In the genomic region with DNA sequence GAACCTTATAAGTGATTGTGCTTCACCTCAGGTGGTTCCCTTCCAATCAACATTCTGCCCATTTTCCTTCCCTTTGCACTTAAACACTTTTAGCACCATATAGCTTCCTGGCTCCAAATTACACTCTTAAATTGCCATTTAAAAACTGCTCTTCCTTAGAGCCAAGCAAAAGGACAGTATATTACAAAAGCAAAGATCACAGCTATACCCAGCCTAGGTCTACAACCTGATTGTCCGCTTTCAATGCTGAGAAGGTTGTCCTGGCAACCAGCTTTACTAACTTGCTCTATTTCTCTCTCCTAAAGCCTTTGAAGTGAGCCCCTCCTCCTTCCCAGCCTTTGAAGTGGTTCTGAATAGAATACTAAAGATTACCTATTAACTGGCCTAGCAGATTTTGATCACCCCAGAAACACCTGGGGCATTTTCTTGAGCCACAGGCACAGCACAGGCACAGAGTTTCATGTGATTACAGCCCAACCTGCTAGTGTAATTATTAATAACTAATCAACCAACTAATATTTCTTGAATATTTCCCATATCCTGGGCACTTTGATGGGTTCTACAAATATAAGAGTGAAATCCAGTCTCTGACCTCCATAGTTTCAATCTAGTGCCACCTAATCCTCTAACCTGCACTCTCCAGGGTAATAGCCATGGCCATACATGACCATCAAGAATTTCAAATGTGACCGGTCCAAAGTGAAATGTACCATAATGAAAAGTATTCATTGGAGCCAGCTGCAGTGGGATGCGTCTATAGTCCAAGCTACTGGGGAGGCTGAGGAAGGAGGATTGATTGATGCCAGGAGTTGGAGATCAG, we compare ENCODE assay signal across 1 cellular context.
TF ChIP-seq lines count a peak whose summit lies in the region.

No MANE protein-coding gene starts in this region.

TF ChIP-seq in HepG2, 621 proteins besides CTCF, POLR2A, EP300 and RAD21 (continued from another document and continues in another):
- TF ChIP-seq, protein P1, sequence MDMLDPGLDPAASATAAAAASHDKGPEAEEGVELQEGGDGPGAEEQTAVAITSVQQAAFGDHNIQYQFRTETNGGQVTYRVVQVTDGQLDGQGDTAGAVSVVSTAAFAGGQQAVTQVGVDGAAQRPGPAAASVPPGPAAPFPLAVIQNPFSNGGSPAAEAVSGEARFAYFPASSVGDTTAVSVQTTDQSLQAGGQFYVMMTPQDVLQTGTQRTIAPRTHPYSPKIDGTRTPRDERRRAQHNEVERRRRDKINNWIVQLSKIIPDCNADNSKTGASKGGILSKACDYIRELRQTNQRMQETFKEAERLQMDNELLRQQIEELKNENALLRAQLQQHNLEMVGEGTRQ (IDR thresholded peaks at IDR 0.05; ENCODE audit: low read depth, low read length) = no peak
- TF ChIP-seq, protein P1 (CRISPR knock-in tag; IDR thresholded peaks at IDR 0.05; ENCODE audit: borderline replicate concordance) = no peak
- TF ChIP-seq TBP (CRISPR knock-in tag; IDR thresholded peaks at IDR 0.05) (no peak), KDM4B (CRISPR knock-in tag; IDR thresholded peaks at IDR 0.05) (no peak; the same call in 1 of the 2 replicates), LCORL (IDR thresholded peaks at IDR 0.05) (no peak), LCORL (CRISPR knock-in tag; IDR thresholded peaks at IDR 0.05) (peak; percentile 74), ZNF282 (IDR thresholded peaks at IDR 0.05; ENCODE audit: partially characterized antibody) (no peak), ZNF816 (CRISPR knock-in tag; IDR thresholded peaks at IDR 0.05; ENCODE audit: borderline replicate concordance) (no peak), ZNF350 (CRISPR knock-in tag; IDR thresholded peaks at IDR 0.05; ENCODE audit: borderline replicate concordance, low read depth) (no peak), HCFC1 (IDR thresholded peaks at IDR 0.05; ENCODE audit: low read depth, low read length) (no peak), ZNF775 (CRISPR knock-in tag; IDR thresholded peaks at IDR 0.05; ENCODE audit: borderline replicate concordance) (no peak), STAG1 (CRISPR knock-in tag; IDR thresholded peaks at IDR 0.05) (peak; percentile 26), ZNF746 (CRISPR knock-in tag; IDR thresholded peaks at IDR 0.05) (no peak), ASH2L (IDR thresholded peaks at IDR 0.05; ENCODE audit: insufficient read length, low read depth, low read length) (peak; percentile 95), MED1 (CRISPR knock-in tag; IDR thresholded peaks at IDR 0.05) (peak; percentile 94), MTF2 (CRISPR knock-in tag; IDR thresholded peaks at IDR 0.05; ENCODE audit: borderline replicate concordance) (no peak), FOSL1 (CRISPR knock-in tag; IDR thresholded peaks at IDR 0.05; ENCODE audit: borderline replicate concordance) (no peak), PAF1 (CRISPR knock-in tag; IDR thresholded peaks at IDR 0.05) (no peak), ZNF644 (CRISPR knock-in tag; IDR thresholded peaks at IDR 0.05; ENCODE audit: low read depth) (no peak), SP2 (CRISPR knock-in tag; IDR thresholded peaks at IDR 0.05) (no peak), HHEX (CRISPR knock-in tag; IDR thresholded peaks at IDR 0.05) (0 out of 2 replicates have a peak, but pooled peaks have one; percentile 42), NFKBIZ (CRISPR knock-in tag; IDR thresholded peaks at IDR 0.05) (peak; percentile 39; the same call in 1 of the 2 replicates), ZNF264 (CRISPR knock-in tag; IDR thresholded peaks at IDR 0.05) (no peak), ELF1 (CRISPR knock-in tag; IDR thresholded peaks at IDR 0.05) (no peak), ZNF136 (CRISPR knock-in tag; IDR thresholded peaks at IDR 0.05; ENCODE audit: low read depth) (no peak), NPAS2 (CRISPR knock-in tag; IDR thresholded peaks at IDR 0.05; ENCODE audit: borderline replicate concordance) (no peak)
- TF ChIP-seq, protein P2, sequence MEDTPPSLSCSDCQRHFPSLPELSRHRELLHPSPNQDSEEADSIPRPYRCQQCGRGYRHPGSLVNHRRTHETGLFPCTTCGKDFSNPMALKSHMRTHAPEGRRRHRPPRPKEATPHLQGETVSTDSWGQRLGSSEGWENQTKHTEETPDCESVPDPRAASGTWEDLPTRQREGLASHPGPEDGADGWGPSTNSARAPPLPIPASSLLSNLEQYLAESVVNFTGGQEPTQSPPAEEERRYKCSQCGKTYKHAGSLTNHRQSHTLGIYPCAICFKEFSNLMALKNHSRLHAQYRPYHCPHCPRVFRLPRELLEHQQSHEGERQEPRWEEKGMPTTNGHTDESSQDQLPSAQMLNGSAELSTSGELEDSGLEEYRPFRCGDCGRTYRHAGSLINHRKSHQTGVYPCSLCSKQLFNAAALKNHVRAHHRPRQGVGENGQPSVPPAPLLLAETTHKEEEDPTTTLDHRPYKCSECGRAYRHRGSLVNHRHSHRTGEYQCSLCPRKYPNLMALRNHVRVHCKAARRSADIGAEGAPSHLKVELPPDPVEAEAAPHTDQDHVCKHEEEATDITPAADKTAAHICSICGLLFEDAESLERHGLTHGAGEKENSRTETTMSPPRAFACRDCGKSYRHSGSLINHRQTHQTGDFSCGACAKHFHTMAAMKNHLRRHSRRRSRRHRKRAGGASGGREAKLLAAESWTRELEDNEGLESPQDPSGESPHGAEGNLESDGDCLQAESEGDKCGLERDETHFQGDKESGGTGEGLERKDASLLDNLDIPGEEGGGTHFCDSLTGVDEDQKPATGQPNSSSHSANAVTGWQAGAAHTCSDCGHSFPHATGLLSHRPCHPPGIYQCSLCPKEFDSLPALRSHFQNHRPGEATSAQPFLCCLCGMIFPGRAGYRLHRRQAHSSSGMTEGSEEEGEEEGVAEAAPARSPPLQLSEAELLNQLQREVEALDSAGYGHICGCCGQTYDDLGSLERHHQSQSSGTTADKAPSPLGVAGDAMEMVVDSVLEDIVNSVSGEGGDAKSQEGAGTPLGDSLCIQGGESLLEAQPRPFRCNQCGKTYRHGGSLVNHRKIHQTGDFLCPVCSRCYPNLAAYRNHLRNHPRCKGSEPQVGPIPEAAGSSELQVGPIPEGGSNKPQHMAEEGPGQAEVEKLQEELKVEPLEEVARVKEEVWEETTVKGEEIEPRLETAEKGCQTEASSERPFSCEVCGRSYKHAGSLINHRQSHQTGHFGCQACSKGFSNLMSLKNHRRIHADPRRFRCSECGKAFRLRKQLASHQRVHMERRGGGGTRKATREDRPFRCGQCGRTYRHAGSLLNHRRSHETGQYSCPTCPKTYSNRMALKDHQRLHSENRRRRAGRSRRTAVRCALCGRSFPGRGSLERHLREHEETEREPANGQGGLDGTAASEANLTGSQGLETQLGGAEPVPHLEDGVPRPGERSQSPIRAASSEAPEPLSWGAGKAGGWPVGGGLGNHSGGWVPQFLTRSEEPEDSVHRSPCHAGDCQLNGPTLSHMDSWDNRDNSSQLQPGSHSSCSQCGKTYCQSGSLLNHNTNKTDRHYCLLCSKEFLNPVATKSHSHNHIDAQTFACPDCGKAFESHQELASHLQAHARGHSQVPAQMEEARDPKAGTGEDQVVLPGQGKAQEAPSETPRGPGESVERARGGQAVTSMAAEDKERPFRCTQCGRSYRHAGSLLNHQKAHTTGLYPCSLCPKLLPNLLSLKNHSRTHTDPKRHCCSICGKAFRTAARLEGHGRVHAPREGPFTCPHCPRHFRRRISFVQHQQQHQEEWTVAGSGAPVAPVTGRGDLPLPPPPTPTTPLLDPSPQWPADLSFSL (CRISPR knock-in tag; IDR thresholded peaks at IDR 0.05) = no peak
- TF ChIP-seq, protein P3, sequence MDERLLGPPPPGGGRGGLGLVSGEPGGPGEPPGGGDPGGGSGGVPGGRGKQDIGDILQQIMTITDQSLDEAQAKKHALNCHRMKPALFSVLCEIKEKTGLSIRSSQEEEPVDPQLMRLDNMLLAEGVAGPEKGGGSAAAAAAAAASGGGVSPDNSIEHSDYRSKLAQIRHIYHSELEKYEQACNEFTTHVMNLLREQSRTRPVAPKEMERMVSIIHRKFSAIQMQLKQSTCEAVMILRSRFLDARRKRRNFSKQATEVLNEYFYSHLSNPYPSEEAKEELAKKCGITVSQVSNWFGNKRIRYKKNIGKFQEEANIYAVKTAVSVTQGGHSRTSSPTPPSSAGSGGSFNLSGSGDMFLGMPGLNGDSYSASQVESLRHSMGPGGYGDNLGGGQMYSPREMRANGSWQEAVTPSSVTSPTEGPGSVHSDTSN (CRISPR knock-in tag; IDR thresholded peaks at IDR 0.05) = no peak
- TF ChIP-seq, protein P4, sequence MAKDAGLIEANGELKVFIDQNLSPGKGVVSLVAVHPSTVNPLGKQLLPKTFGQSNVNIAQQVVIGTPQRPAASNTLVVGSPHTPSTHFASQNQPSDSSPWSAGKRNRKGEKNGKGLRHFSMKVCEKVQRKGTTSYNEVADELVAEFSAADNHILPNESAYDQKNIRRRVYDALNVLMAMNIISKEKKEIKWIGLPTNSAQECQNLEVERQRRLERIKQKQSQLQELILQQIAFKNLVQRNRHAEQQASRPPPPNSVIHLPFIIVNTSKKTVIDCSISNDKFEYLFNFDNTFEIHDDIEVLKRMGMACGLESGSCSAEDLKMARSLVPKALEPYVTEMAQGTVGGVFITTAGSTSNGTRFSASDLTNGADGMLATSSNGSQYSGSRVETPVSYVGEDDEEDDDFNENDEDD (CRISPR knock-in tag; IDR thresholded peaks at IDR 0.05; ENCODE audit: borderline replicate concordance) = no peak
- TF ChIP-seq, protein P5, sequence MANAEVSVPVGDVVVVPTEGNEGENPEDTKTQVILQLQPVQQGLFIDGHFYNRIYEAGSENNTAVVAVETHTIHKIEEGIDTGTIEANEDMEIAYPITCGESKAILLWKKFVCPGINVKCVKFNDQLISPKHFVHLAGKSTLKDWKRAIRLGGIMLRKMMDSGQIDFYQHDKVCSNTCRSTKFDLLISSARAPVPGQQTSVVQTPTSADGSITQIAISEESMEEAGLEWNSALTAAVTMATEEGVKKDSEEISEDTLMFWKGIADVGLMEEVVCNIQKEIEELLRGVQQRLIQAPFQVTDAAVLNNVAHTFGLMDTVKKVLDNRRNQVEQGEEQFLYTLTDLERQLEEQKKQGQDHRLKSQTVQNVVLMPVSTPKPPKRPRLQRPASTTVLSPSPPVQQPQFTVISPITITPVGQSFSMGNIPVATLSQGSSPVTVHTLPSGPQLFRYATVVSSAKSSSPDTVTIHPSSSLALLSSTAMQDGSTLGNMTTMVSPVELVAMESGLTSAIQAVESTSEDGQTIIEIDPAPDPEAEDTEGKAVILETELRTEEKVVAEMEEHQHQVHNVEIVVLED (CRISPR knock-in tag; IDR thresholded peaks at IDR 0.05; ENCODE audit: borderline replicate concordance) = no peak
- TF ChIP-seq, protein P6, sequence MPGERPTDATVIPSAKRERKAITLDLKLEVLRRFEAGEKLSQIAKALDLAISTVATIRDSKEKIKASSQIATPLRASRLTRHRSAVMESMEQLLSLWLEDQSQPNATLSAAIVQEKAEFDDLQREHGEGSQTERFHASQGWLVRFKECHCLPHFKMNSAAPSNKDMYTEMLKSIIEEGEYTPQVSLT (CRISPR knock-in tag; IDR thresholded peaks at IDR 0.05; ENCODE audit: borderline replicate concordance, low read depth) = no peak
- TF ChIP-seq, protein P7, sequence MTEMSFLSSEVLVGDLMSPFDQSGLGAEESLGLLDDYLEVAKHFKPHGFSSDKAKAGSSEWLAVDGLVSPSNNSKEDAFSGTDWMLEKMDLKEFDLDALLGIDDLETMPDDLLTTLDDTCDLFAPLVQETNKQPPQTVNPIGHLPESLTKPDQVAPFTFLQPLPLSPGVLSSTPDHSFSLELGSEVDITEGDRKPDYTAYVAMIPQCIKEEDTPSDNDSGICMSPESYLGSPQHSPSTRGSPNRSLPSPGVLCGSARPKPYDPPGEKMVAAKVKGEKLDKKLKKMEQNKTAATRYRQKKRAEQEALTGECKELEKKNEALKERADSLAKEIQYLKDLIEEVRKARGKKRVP (CRISPR knock-in tag; IDR thresholded peaks at IDR 0.05) = peak in 1 of 2 experiments; percentile 56; a peak in 1 of 4 replicates
- TF ChIP-seq, protein P8, sequence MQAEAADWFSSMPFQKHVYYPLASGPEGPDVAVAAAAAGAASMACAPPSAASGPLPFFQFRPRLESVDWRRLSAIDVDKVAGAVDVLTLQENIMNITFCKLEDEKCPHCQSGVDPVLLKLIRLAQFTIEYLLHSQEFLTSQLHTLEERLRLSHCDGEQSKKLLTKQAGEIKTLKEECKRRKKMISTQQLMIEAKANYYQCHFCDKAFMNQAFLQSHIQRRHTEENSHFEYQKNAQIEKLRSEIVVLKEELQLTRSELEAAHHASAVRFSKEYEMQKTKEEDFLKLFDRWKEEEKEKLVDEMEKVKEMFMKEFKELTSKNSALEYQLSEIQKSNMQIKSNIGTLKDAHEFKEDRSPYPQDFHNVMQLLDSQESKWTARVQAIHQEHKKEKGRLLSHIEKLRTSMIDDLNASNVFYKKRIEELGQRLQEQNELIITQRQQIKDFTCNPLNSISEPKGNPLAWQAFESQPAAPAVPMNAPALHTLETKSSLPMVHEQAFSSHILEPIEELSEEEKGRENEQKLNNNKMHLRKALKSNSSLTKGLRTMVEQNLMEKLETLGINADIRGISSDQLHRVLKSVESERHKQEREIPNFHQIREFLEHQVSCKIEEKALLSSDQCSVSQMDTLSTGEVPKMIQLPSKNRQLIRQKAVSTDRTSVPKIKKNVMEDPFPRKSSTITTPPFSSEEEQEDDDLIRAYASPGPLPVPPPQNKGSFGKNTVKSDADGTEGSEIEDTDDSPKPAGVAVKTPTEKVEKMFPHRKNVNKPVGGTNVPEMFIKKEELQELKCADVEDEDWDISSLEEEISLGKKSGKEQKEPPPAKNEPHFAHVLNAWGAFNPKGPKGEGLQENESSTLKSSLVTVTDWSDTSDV (CRISPR knock-in tag; IDR thresholded peaks at IDR 0.05) = no peak
- TF ChIP-seq, protein P9, sequence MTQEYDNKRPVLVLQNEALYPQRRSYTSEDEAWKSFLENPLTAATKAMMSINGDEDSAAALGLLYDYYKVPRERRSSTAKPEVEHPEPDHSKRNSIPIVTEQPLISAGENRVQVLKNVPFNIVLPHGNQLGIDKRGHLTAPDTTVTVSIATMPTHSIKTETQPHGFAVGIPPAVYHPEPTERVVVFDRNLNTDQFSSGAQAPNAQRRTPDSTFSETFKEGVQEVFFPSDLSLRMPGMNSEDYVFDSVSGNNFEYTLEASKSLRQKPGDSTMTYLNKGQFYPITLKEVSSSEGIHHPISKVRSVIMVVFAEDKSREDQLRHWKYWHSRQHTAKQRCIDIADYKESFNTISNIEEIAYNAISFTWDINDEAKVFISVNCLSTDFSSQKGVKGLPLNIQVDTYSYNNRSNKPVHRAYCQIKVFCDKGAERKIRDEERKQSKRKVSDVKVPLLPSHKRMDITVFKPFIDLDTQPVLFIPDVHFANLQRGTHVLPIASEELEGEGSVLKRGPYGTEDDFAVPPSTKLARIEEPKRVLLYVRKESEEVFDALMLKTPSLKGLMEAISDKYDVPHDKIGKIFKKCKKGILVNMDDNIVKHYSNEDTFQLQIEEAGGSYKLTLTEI (CRISPR knock-in tag; conservative IDR thresholded peaks at IDR 0.05) = no peak
- TF ChIP-seq, protein P10, sequence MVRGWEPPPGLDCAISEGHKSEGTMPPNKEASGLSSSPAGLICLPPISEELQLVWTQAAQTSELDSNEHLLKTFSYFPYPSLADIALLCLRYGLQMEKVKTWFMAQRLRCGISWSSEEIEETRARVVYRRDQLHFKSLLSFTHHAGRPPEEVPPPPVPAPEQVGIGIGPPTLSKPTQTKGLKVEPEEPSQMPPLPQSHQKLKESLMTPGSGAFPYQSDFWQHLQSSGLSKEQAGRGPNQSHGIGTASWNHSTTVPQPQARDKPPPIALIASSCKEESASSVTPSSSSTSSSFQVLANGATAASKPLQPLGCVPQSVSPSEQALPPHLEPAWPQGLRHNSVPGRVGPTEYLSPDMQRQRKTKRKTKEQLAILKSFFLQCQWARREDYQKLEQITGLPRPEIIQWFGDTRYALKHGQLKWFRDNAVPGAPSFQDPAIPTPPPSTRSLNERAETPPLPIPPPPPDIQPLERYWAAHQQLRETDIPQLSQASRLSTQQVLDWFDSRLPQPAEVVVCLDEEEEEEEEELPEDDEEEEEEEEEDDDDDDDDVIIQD (CRISPR knock-in tag; IDR thresholded peaks at IDR 0.05; ENCODE audit: low read depth) = peak; percentile 89; the same call in 1 of the 2 replicates
